Comparison of ENCODE assay signal across 26 cellular contexts in the genomic region with DNA sequence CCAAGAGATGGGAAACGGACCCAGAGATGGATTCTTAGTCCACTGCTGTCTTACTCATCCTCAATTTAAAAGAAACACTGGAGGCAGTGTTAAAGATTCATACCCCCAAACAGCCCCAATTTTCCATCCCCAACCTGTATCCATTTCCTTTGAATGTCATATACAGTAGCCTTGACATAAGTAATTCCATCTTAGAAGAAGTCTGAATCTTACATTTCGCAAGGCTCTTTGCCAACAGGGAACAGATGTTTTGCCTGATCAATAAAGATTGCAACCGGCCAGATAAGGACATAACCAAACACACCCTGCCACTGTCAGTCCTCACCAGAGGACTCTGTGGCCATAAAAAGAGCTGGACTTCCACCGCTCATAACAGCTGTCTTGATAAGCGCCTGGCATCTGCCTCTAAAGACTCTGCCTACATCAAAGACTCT. TPM values are rescaled to one million over a fixed set of nuclear protein-coding genes. Genes with fewer than 3 reads are reported as not detected.
DNase-seq lines count a peak whose midpoint lies in the region; ATAC-seq, FAIRE-seq and TF ChIP-seq lines count a peak whose summit lies in the region.
"Had no signal": no experiment of that assay in that cellular context is flagged by ENCODE, and none has a peak within 500 bp of the region (broad histone marks: within the 10 kb centered on the region; RNA-seq: fewer than 3 reads in every experiment).

No MANE protein-coding gene starts in this region.

- H3K36me3 Mint-ChIP-seq in activated CD4-positive, alpha-beta T cell treated with anti-CD3 and anti-CD28 coated beads for 36 hours (ENCODE audit: low read depth): no peaks in the 10 kb centered on the region
- H3K36me3 Mint-ChIP-seq: stimulated activated naive B cell treated with anti-CD40 and anti-IgM and Interleukin-4, amounts not matched to agents 10 μg/mL and 1 μg/mL and 100 μg/mL, for 72 hours had no signal

- peak; percentile 57 for ATAC-seq in K562
- no peak for ATAC-seq in activated CD4-positive, alpha-beta T cell treated with anti-CD3 and anti-CD28 coated beads for 36 hours
- no peak for ATAC-seq in HG02610 (IDR thresholded peaks at IDR 0.05; ENCODE audit: unreplicated experiment)
- ATAC-seq: activated naive CD8-positive, alpha-beta T cell treated with anti-CD3 and anti-CD28 coated beads, Interleukin-2, amount 50 U/mL, for 24 hours; body of pancreas; stimulated activated naive B cell treated with anti-CD40 and anti-IgM and Interleukin-4, amounts not matched to agents 10 μg/mL and 1 μg/mL and 100 μg/mL, for 72 hours had no signal

- peaks cover 1% of the 10 kb centered on the region for H3K9me3 Mint-ChIP-seq in activated CD4-positive, alpha-beta T cell treated with anti-CD3 and anti-CD28 coated beads for 36 hours (ENCODE audit: low read depth)
- H3K9me3 Mint-ChIP-seq: activated naive CD8-positive, alpha-beta T cell treated with anti-CD3 and anti-CD28 coated beads, Interleukin-2, amount 50 U/mL, for 24 hours; CD4-positive, alpha-beta T cell had no signal

- peaks cover 0 to 17% (median 6%) of the 10 kb centered on the region in 11 experiments; a peak in 9 of 22 replicates for H3K9me3 ChIP-seq in BLaER1 treated with 17β-estradiol and CSF1 and Interleukin-3, amounts not matched to agents 10 nM and 100 nM (replicated peaks in 1 of 11)
- no peaks in the 10 kb centered on the region for H3K9me3 ChIP-seq in K562 (replicated peaks; ENCODE audit: control insufficient read depth, insufficient read depth, low read depth, low read length)
- H3K9me3 ChIP-seq: body of pancreas, esophagus squamous epithelium, testis had no signal

- TF ChIP-seq CTCF in K562 (IDR thresholded peaks at IDR 0.05 in 2 of 3, conservative IDR thresholded peaks at IDR 0.05 in 1 of 3; ENCODE audit: insufficient read depth in 2 of 3, low read depth in 1 of 3, low read length in 3 of 3): no peak

- H3K27ac Mint-ChIP-seq in activated CD4-positive, alpha-beta T cell treated with anti-CD3 and anti-CD28 coated beads for 36 hours: no peak overlapping the region
- H3K27ac Mint-ChIP-seq: activated naive CD8-positive, alpha-beta T cell treated with anti-CD3 and anti-CD28 coated beads, Interleukin-2, amount 50 U/mL, for 24 hours; CD4-positive, alpha-beta T cell; stimulated activated naive B cell treated with anti-CD40 and anti-IgM and Interleukin-4, amounts not matched to agents 10 μg/mL and 1 μg/mL and 100 μg/mL, for 72 hours had no signal

- H3K4me3 ChIP-seq in BLaER1 treated with 17β-estradiol and CSF1 and Interleukin-3, amounts not matched to agents 10 nM and 100 nM: no peak overlapping the region
- no peak overlapping the region for H3K4me3 ChIP-seq in K562
- H3K4me3 ChIP-seq: body of pancreas, esophagus squamous epithelium, HAP-1, smooth muscle cell, testis had no signal

- peak; percentile 49; the same call in 1 of the 2 replicates for TF ChIP-seq EP300 in K562 (IDR thresholded peaks at IDR 0.05; ENCODE audit: low read length)

- TF ChIP-seq POLR2A in K562 (conservative IDR thresholded peaks at IDR 0.05): no peak

- no peak for TF ChIP-seq RAD21 in K562 (CRISPR knock-in tag; conservative IDR thresholded peaks at IDR 0.05 in 1 of 2, IDR thresholded peaks at IDR 0.05 in 1 of 2)

- H4K20me1 ChIP-seq in BLaER1 treated with 17β-estradiol and CSF1 and Interleukin-3, amounts not matched to agents 10 nM and 100 nM: no peaks in the 10 kb centered on the region
- no peaks in the 10 kb centered on the region for H4K20me1 ChIP-seq in K562 (replicated peaks; ENCODE audit: control insufficient read depth, insufficient read depth, low read length)

- H3K9ac ChIP-seq in BLaER1 treated with 17β-estradiol and CSF1 and Interleukin-3, amounts not matched to agents 10 nM and 100 nM: no peak overlapping the region
- H3K9ac ChIP-seq in K562 (ENCODE audit: insufficient read depth in 1 of 2, low read depth in 2 of 2, low read length in 2 of 2): no peak overlapping the region; a peak in 1 of 4 replicates

- POLR2A ChIA-PET in K562 (lab: Yijun Ruan, JAX): interaction anchor here (0.6 to 0.8 kb wide), 3 partner anchors 22 to 99 kb away, joined by 3 to 4 read pairs (median 3); no protein-coding TSS in a partner anchor
- POLR2A ChIA-PET in activated CD4-positive, alpha-beta T cell treated with anti-CD3 and anti-CD28 coated beads for 36 hours (lab: Charles Lee): no interaction called here

- peaks cover 37 to 100% (median 98%) of the 10 kb centered on the region in 10 experiments for H3K4me1 ChIP-seq in BLaER1 treated with 17β-estradiol and CSF1 and Interleukin-3, amounts not matched to agents 10 nM and 100 nM
- H3K4me1 ChIP-seq in K562 (replicated peaks in 1 of 2; ENCODE audit: control insufficient read depth in 2 of 2, insufficient read depth in 2 of 2, low read length in 2 of 2): peaks cover 14 to 43% of the 10 kb centered on the region in 2 experiments; a peak in 4 of 5 replicates
- H3K4me1 ChIP-seq: HAP-1, testis had no signal

- peak overlapping the region in 9 of 11 experiments; percentile 83 to 94 (median 91); a peak in 15 of 22 replicates for H3K27ac ChIP-seq in BLaER1 treated with 17β-estradiol and CSF1 and Interleukin-3, amounts not matched to agents 10 nM and 100 nM
- peak overlapping the region; percentile 68 for H3K27ac ChIP-seq in K562 (ENCODE audit: extremely low read depth, low read depth, low read length)
- H3K27ac ChIP-seq: testis had no signal

- CTCF ChIA-PET in K562 (lab: Yijun Ruan, JAX; ENCODE audit: low intra/inter-chr PET ratio): no interaction called here
- CTCF ChIA-PET in activated CD4-positive, alpha-beta T cell treated with anti-CD3 and anti-CD28 coated beads for 36 hours (lab: Charles Lee): interaction anchor here (0.6 to 0.7 kb wide), 2 partner anchors 12 to 68 kb away, joined by 3 read pairs; no protein-coding TSS in a partner anchor

- H3K79me2 ChIP-seq in K562 (ENCODE audit: control insufficient read depth, insufficient read depth, low read length): no peaks in the 10 kb centered on the region

- WGBS in K562 (ENCODE audit: insufficient coverage, low coverage, missing lambda C conversion rate): 17% methylated on average over 5 of the region's 5 CpGs

- no peak for FAIRE-seq in K562 (lab: Jason Lieb, UNC)

- H3K36me3 ChIP-seq in BLaER1 treated with 17β-estradiol and CSF1 and Interleukin-3, amounts not matched to agents 10 nM and 100 nM: no peaks in the 10 kb centered on the region
- H3K36me3 ChIP-seq in K562 (ENCODE audit: control insufficient read depth, insufficient read depth, low read length): no peaks in the 10 kb centered on the region
- H3K36me3 ChIP-seq: esophagus squamous epithelium, HAP-1 had no signal

- no peak overlapping the region for H2AFZ ChIP-seq in K562 (ENCODE audit: low read depth, low read length)

- BruUV-seq in K562 (replicated peaks; lab: Mats Ljungman, UMichigan): no TSS peak

- H3K4me2 ChIP-seq in BLaER1 treated with 17β-estradiol and CSF1 and Interleukin-3, amounts not matched to agents 10 nM and 100 nM: peak overlapping the region in 8 of 11 experiments; percentile 40 to 86 (median 76); a peak in 10 of 22 replicates
- H3K4me2 ChIP-seq in K562 (ENCODE audit: insufficient read depth, low read length): peak overlapping the region; percentile 54
- H3K4me2 ChIP-seq: smooth muscle cell had no signal

- H3K27me3 ChIP-seq in BLaER1 treated with 17β-estradiol and CSF1 and Interleukin-3, amounts not matched to agents 10 nM and 100 nM: no peaks in the 10 kb centered on the region
- H3K27me3 ChIP-seq in K562 (ENCODE audit: control insufficient read depth in 2 of 2, insufficient read depth in 2 of 2, low read length in 2 of 2): peaks cover 0 to 4% of the 10 kb centered on the region in 2 experiments; a peak in 1 of 5 replicates
- H3K27me3 ChIP-seq: body of pancreas, esophagus squamous epithelium, testis had no signal

- no peaks in the 10 kb centered on the region for H3K9me1 ChIP-seq in K562 (ENCODE audit: control insufficient read depth, insufficient read depth, low read length)

- intact Hi-C loops in K562 (cut with micrococcal nuclease): no loop called here
- intact Hi-C loops in activated CD4-positive, alpha-beta T cell treated with anti-CD3 and anti-CD28 coated beads for 36 hours (cut with DNase I, micrococcal nuclease): loop anchor here in 1 of 2 experiments (5.0 kb wide), 1 partner anchor 60 kb away; a partner anchor contains a TSS

- H3K4me3 Mint-ChIP-seq in activated CD4-positive, alpha-beta T cell treated with anti-CD3 and anti-CD28 coated beads for 36 hours: no peak overlapping the region
- H3K4me3 Mint-ChIP-seq: activated naive CD8-positive, alpha-beta T cell treated with anti-CD3 and anti-CD28 coated beads, Interleukin-2, amount 50 U/mL, for 24 hours; CD4-positive, alpha-beta T cell; stimulated activated naive B cell treated with anti-CD40 and anti-IgM and Interleukin-4, amounts not matched to agents 10 μg/mL and 1 μg/mL and 100 μg/mL, for 72 hours had no signal

- peaks cover 14% of the 10 kb centered on the region for H3K4me1 Mint-ChIP-seq in activated CD4-positive, alpha-beta T cell treated with anti-CD3 and anti-CD28 coated beads for 36 hours

- in situ Hi-C loops in K562 (cut with MboI): no loop called here

- no peaks in the 10 kb centered on the region for H3K27me3 Mint-ChIP-seq in activated CD4-positive, alpha-beta T cell treated with anti-CD3 and anti-CD28 coated beads for 36 hours
- H3K27me3 Mint-ChIP-seq: activated naive CD8-positive, alpha-beta T cell treated with anti-CD3 and anti-CD28 coated beads, Interleukin-2, amount 50 U/mL, for 24 hours; CD4-positive, alpha-beta T cell had no signal

- DNase-seq in HuH-7.5 (ENCODE audit: low spot score) (peak; percentile 35), K562 (ENCODE audit: extremely low read depth in 1 of 4, low spot score in 3 of 4) (peak; percentile 44 to 71 (median 64)), myocyte (ENCODE audit: low read depth) (peak; percentile 55), NCI-H1092 treated with DMSO at 0.1 percent for 48 hours (lab: John Stamatoyannopoulos, UW) (no peak), occipital lobe (lab: John Stamatoyannopoulos, UW) (no peak)
- DNase-seq in activated CD4-positive, alpha-beta T cell treated with anti-CD3 and anti-CD28 coated beads for 36 hours: no peak
- DNase-seq: activated CD4-positive, alpha-beta T cell treated with anti-CD3 and anti-CD28 coated beads, Interleukin-2, amount 50 U/mL, for 1 hour; activated naive CD8-positive, alpha-beta T cell treated with anti-CD3 and anti-CD28 coated beads, Interleukin-2, amount 50 U/mL, for 24 hours; body of pancreas; CD4-positive, alpha-beta T cell; DMS53; effector CD4-positive, alpha-beta T cell; esophagus squamous epithelium; GDM1; KG1; NCI-H1436 treated with DMSO at 0.1 percent for 48 hours; NCI-H2171 treated with DMSO at 0.1 percent for 48 hours; NCI-H69; stimulated activated CD4-positive, alpha-beta T cell treated with anti-CD3 and anti-CD28 coated beads, Interleukin-2, amount 100 ng/mL, for 48 hours; stimulated activated naive B cell treated with anti-CD40 and anti-IgM and Interleukin-4, amounts not matched to agents 10 μg/mL and 1 μg/mL and 100 μg/mL, for 72 hours; T-helper 1 cell; testis had no signal

RNA-seq across cellular contexts. Expression of a gene that starts 59.1 kb away (rescaled TPM):
- total RNA-seq in K562 (2011; cell fraction: chromatin; rRNA removed; ENCODE audit: low replicate concordance): 33.8 and 39.7 TPM in 2 replicates
- total RNA-seq in K562 (2011; cell fraction: nucleolus; rRNA removed): 29.3 and 37.5 TPM in 2 replicates
- 33.7 and 41.4 TPM in 2 replicates for total RNA-seq in K562 (2011; cell fraction: nucleoplasm; rRNA removed)
- total RNA-seq in K562 (2014; rRNA removed) (13.4 and 19.0 TPM in 2 replicates), K562 (2014; rRNA removed; fragmentation: Illumina TruSeq; extraction: Trizol) (11.8 and 12.3 TPM in 2 replicates), K562 (2015; rRNA removed; fragmentation: Illumina TruSeq; extraction: Trizol) (11.7 and 12.7 TPM in 2 replicates), K562 (2021) (15.3 and 15.5 TPM in 2 replicates), myocyte (17.1 and 22.4 TPM in 2 replicates), occipital lobe (16.1 TPM)
- polyA plus RNA-seq in K562 (2011; rRNA removed) (12.7 and 13.3 TPM in 2 replicates), K562 (2014; fragmentation: Illumina TruSeq; extraction: Trizol) (11.9 and 14.2 TPM in 2 replicates), K562 (2014; fragmentation: Nextera tagmentation; extraction: Ambion mirVana) (1 to 10 TPM; 2.2 to 2.4 TPM), K562 (2014; rRNA removed) (15.8 and 16.1 TPM in 2 replicates)
- 15.8 and 18.2 TPM in 2 replicates for polyA plus RNA-seq in K562 (2011; cell fraction: cytosol; rRNA removed)
- 15.7 and 16.3 TPM in 2 replicates for polyA plus RNA-seq in K562 (2011; cell fraction: nucleus; rRNA removed)
- polyA plus RNA-seq in K562 (2012): 9.7 and 10.4 TPM in 2 replicates
- polyA minus RNA-seq in K562 (2011; rRNA and poly(A)+ RNA removed): 12.5 and 13.2 TPM in 2 replicates
- polyA minus RNA-seq in K562 (2011; cell fraction: cytosol; rRNA and poly(A)+ RNA removed): 8.5 and 9.4 TPM in 2 replicates
- 18.0 and 18.4 TPM in 2 replicates for polyA minus RNA-seq in K562 (2011; cell fraction: nucleus; rRNA and poly(A)+ RNA removed)
- polyA plus RNA-seq in myocyte (2012): 12.1 TPM
- 10 to 100 TPM; 12.2 to 14.3 TPM for total RNA-seq in activated CD4-positive, alpha-beta T cell treated with anti-CD3 and anti-CD28 coated beads for 36 hours

Comparison
In these comparisons a context has a peak if more than half of its experiments do, and no peak if none do; other contexts are left out.
1. DNase-seq: peak in HuH-7.5 (single experiment), K562 (4 of 4) and myocyte (single experiment); none in activated CD4-positive, alpha-beta T cell treated with anti-CD3 and anti-CD28 coated beads for 36 hours (single experiment), NCI-H1092 treated with DMSO at 0.1 percent for 48 hours (single experiment) and occipital lobe (single experiment).